ENCODE assay signal across 13 cellular contexts in the genomic region with DNA sequence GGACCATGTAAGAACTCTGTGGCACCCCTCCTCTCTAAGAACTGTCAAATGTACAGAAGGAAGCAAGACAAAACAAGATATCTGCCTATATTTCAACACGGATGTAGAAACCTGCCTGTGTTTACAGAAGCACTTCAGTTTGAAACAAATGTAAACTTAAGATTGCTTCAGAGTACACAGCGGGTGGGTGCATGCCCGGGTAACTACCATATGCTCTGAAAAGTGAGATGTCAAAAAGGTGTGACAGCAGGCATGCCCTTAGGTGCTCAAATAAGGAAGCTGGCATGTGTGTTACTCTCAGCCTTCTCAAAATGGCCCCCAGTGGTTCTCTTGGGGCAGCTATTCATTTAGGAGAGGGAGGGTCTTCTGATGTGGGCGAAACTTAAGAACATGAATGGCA. TPM values are rescaled to one million over a fixed set of nuclear protein-coding genes. Genes with fewer than 3 reads are reported as not detected.
DNase-seq lines count a peak whose midpoint lies in the region; ATAC-seq and TF ChIP-seq lines count a peak whose summit lies in the region.
"Had no signal": no experiment of that assay in that cellular context is flagged by ENCODE, and none has a peak within 500 bp of the region (broad histone marks: within the 10 kb centered on the region; RNA-seq: fewer than 3 reads in every experiment).

No MANE protein-coding gene starts in this region.

- intact Hi-C loops in activated CD8-positive, alpha-beta T cell treated with anti-CD3 and anti-CD28 coated beads for 36 hours (cut with micrococcal nuclease), result no loop called here
- intact Hi-C loops in lower leg skin (cut with DNase I; ENCODE audit: low total_unique reads), result no loop called here

- no peaks in the 10 kb centered on the region for H3K9me3 Mint-ChIP-seq in activated CD8-positive, alpha-beta T cell treated with anti-CD3 and anti-CD28 coated beads, Interleukin-2, amount 10 ng/mL, durations not matched to agents 7 days and 5 days (ENCODE audit: insufficient read depth)
- no peaks in the 10 kb centered on the region for H3K9me3 Mint-ChIP-seq in activated CD8-positive, alpha-beta T cell treated with anti-CD3 and anti-CD28 coated beads for 36 hours
- no peaks in the 10 kb centered on the region for H3K9me3 Mint-ChIP-seq in type B pancreatic cell

- TF ChIP-seq CTCF in activated CD8-positive, alpha-beta T cell treated with anti-CD3 and anti-CD28 coated beads for 36 hours (IDR thresholded peaks at IDR 0.05), result no peak
- TF ChIP-seq CTCF in epithelial cell of esophagus (IDR thresholded peaks at IDR 0.05; ENCODE audit: insufficient read depth, low read depth, low read length, missing control alignments), result no peak
- TF ChIP-seq CTCF in type B pancreatic cell (conservative IDR thresholded peaks at IDR 0.05), result no peak
- no peak for TF ChIP-seq CTCF in lower leg skin (IDR thresholded peaks at IDR 0.05)

- POLR2A ChIA-PET in activated CD8-positive, alpha-beta T cell treated with anti-CD3 and anti-CD28 coated beads, Interleukin-2, amount 10 ng/mL, durations not matched to agents 7 days and 5 days (lab: Charles Lee), result interaction anchor here (1.8 kb wide), 1 partner anchor 16 kb away, joined by 5 read pairs; no protein-coding TSS in a partner anchor
- POLR2A ChIA-PET in activated CD8-positive, alpha-beta T cell treated with anti-CD3 and anti-CD28 coated beads for 36 hours (lab: Charles Lee), result interaction anchor here (0.6 to 9.2 kb wide), 5 partner anchors 10 to 621 kb away, joined by 3 to 118 read pairs (median 4); no protein-coding TSS in a partner anchor

- no peak for TF ChIP-seq POLR2A in lower leg skin (IDR thresholded peaks at IDR 0.05)

- no peak for DNase-seq in activated CD8-positive, alpha-beta T cell treated with anti-CD3 and anti-CD28 coated beads, Interleukin-2, amount 10 ng/mL, durations not matched to agents 7 days and 5 days
- no peak for DNase-seq in activated CD8-positive, alpha-beta T cell treated with anti-CD3 and anti-CD28 coated beads for 36 hours
- DNase-seq in epithelial cell of esophagus (ENCODE audit: low read depth), result peak; percentile 60
- no peak for DNase-seq in type B pancreatic cell (ENCODE audit: extremely low spot score, unreplicated experiment)
- no peak for DNase-seq in lower leg skin (ENCODE audit: low spot score in 2 of 2)
- DNase-seq in glomerular visceral epithelial cell (ENCODE audit: extremely low spot score), result no peak
- DNase-seq: activated CD8-positive, alpha-beta memory T cell treated with anti-CD3 and anti-CD28 coated beads, Interleukin-2, amount 50 U/mL, for 4 hours; colonic mucosa; NCI-H1092 treated with DMSO at 0.1 percent for 48 hours; NCI-H526; stimulated activated CD4-positive, alpha-beta T cell treated with anti-CD3 and anti-CD28 coated beads, Interleukin-2, amount 100 ng/mL, for 24 hours had no signal

- peaks cover 18% of the 10 kb centered on the region for H3K4me1 Mint-ChIP-seq in activated CD8-positive, alpha-beta T cell treated with anti-CD3 and anti-CD28 coated beads, Interleukin-2, amount 10 ng/mL, durations not matched to agents 7 days and 5 days (ENCODE audit: low read depth)
- peaks cover 15% of the 10 kb centered on the region for H3K4me1 Mint-ChIP-seq in activated CD8-positive, alpha-beta T cell treated with anti-CD3 and anti-CD28 coated beads for 36 hours (ENCODE audit: low read depth)
- H3K4me1 Mint-ChIP-seq in type B pancreatic cell (ENCODE audit: unreplicated experiment), result peaks cover 6% of the 10 kb centered on the region

- peak overlapping the region; percentile 16 for H3K27ac Mint-ChIP-seq in activated CD8-positive, alpha-beta T cell treated with anti-CD3 and anti-CD28 coated beads, Interleukin-2, amount 10 ng/mL, durations not matched to agents 7 days and 5 days
- H3K27ac Mint-ChIP-seq in activated CD8-positive, alpha-beta T cell treated with anti-CD3 and anti-CD28 coated beads for 36 hours, result no peak overlapping the region
- peak overlapping the region; percentile 61 for H3K27ac Mint-ChIP-seq in type B pancreatic cell

- H3K4me3 ChIP-seq in epithelial cell of esophagus (ENCODE audit: low read length) (no peak overlapping the region), lower leg skin (ENCODE audit: low read depth, poor library complexity, severe bottlenecking) (no peak overlapping the region)
- H3K4me3 ChIP-seq: colonic mucosa, GM12878 had no signal

- ATAC-seq in activated CD8-positive, alpha-beta T cell treated with anti-CD3 and anti-CD28 coated beads, Interleukin-2, amount 10 ng/mL, durations not matched to agents 7 days and 5 days, result no peak
- ATAC-seq in activated CD8-positive, alpha-beta T cell treated with anti-CD3 and anti-CD28 coated beads for 36 hours, result no peak
- ATAC-seq: GM12878 had no signal

- CTCF ChIA-PET in activated CD8-positive, alpha-beta T cell treated with anti-CD3 and anti-CD28 coated beads, Interleukin-2, amount 10 ng/mL, durations not matched to agents 7 days and 5 days (lab: Charles Lee), result interaction anchor here (0.6 to 1.9 kb wide), 3 partner anchors 16 to 30 kb away, joined by 3 to 5 read pairs (median 3); no protein-coding TSS in a partner anchor
- CTCF ChIA-PET in activated CD8-positive, alpha-beta T cell treated with anti-CD3 and anti-CD28 coated beads for 36 hours (lab: Charles Lee), result no interaction called here

- H3K27me3 Mint-ChIP-seq in activated CD8-positive, alpha-beta T cell treated with anti-CD3 and anti-CD28 coated beads, Interleukin-2, amount 10 ng/mL, durations not matched to agents 7 days and 5 days (ENCODE audit: low read depth), result no peaks in the 10 kb centered on the region
- no peaks in the 10 kb centered on the region for H3K27me3 Mint-ChIP-seq in activated CD8-positive, alpha-beta T cell treated with anti-CD3 and anti-CD28 coated beads for 36 hours
- no peaks in the 10 kb centered on the region for H3K27me3 Mint-ChIP-seq in type B pancreatic cell

- H3K4me3 Mint-ChIP-seq in activated CD8-positive, alpha-beta T cell treated with anti-CD3 and anti-CD28 coated beads, Interleukin-2, amount 10 ng/mL, durations not matched to agents 7 days and 5 days, result no peak overlapping the region
- no peak overlapping the region for H3K4me3 Mint-ChIP-seq in activated CD8-positive, alpha-beta T cell treated with anti-CD3 and anti-CD28 coated beads for 36 hours
- H3K4me3 Mint-ChIP-seq in type B pancreatic cell, result no peak overlapping the region

- WGBS in lower leg skin, 2 donors, result 54 to 64% methylated on average over 4 of the region's 4 CpGs

- peaks cover 66% of the 10 kb centered on the region for H3K36me3 Mint-ChIP-seq in activated CD8-positive, alpha-beta T cell treated with anti-CD3 and anti-CD28 coated beads, Interleukin-2, amount 10 ng/mL, durations not matched to agents 7 days and 5 days (ENCODE audit: low read depth)
- peaks cover 37% of the 10 kb centered on the region for H3K36me3 Mint-ChIP-seq in activated CD8-positive, alpha-beta T cell treated with anti-CD3 and anti-CD28 coated beads for 36 hours (ENCODE audit: low read depth)
- peaks cover 21% of the 10 kb centered on the region for H3K36me3 Mint-ChIP-seq in type B pancreatic cell

RNA-seq across cellular contexts. Expression of gene ACP2, which starts 5.2 kb away (rescaled TPM):
- total RNA-seq in activated CD8-positive, alpha-beta T cell treated with anti-CD3 and anti-CD28 coated beads, Interleukin-2, amount 10 ng/mL, durations not matched to agents 7 days and 5 days, result 10 to 100 TPM; 26.7 to 27.5 TPM
- total RNA-seq in activated CD8-positive, alpha-beta T cell treated with anti-CD3 and anti-CD28 coated beads for 36 hours, result 10 to 100 TPM in 1 of 2 experiments, 1 to 10 TPM in 1; 9.4 to 13.4 TPM
- 41.1 and 42.2 TPM in 2 replicates for total RNA-seq in type B pancreatic cell (ENCODE audit: low replicate concordance)
- 10 to 100 TPM; 20.2 to 38.9 (median 21.9) TPM for total RNA-seq in lower leg skin

RNA-seq across cellular contexts. Expression of gene NR1H3, which starts 14.3 kb away (rescaled TPM):
- 10 to 100 TPM; 11.7 to 12.6 TPM for total RNA-seq in activated CD8-positive, alpha-beta T cell treated with anti-CD3 and anti-CD28 coated beads, Interleukin-2, amount 10 ng/mL, durations not matched to agents 7 days and 5 days
- total RNA-seq in activated CD8-positive, alpha-beta T cell treated with anti-CD3 and anti-CD28 coated beads for 36 hours, result 10 to 100 TPM; 12.7 to 15.3 TPM
- total RNA-seq in type B pancreatic cell (ENCODE audit: low replicate concordance) (14.2 and 18.9 TPM in 2 replicates), lower leg skin (10 to 100 TPM; 18.5 to 34.6 (median 23.4) TPM)

RNA-seq across cellular contexts. Expression of gene MADD, which starts 26.5 kb away (rescaled TPM):
- total RNA-seq in activated CD8-positive, alpha-beta T cell treated with anti-CD3 and anti-CD28 coated beads, Interleukin-2, amount 10 ng/mL, durations not matched to agents 7 days and 5 days, result 10 to 100 TPM; 96.3 to 98.4 TPM
- 10 to 100 TPM; 55.7 to 61.2 TPM for total RNA-seq in activated CD8-positive, alpha-beta T cell treated with anti-CD3 and anti-CD28 coated beads for 36 hours
- total RNA-seq in type B pancreatic cell (ENCODE audit: low replicate concordance), result 41.1 and 47.7 TPM in 2 replicates
- 10 to 100 TPM; 43.2 to 65.5 (median 51.5) TPM for total RNA-seq in lower leg skin

RNA-seq across cellular contexts. Expression of gene DDB2, which starts 28.7 kb away (rescaled TPM):
- 100 to 1,000 TPM; 164 to 171 TPM for total RNA-seq in activated CD8-positive, alpha-beta T cell treated with anti-CD3 and anti-CD28 coated beads, Interleukin-2, amount 10 ng/mL, durations not matched to agents 7 days and 5 days
- total RNA-seq in activated CD8-positive, alpha-beta T cell treated with anti-CD3 and anti-CD28 coated beads for 36 hours, result 100 to 1,000 TPM; 189 to 200 TPM
- total RNA-seq in type B pancreatic cell (ENCODE audit: low replicate concordance) (40.0 and 50.1 TPM in 2 replicates), lower leg skin (10 to 100 TPM; 53.2 to 85.7 (median 66.0) TPM)

RNA-seq across cellular contexts. Expression of gene PACSIN3, which starts 57.2 kb away (rescaled TPM):
- 1 to 10 TPM; 2.0 to 2.1 TPM for total RNA-seq in activated CD8-positive, alpha-beta T cell treated with anti-CD3 and anti-CD28 coated beads, Interleukin-2, amount 10 ng/mL, durations not matched to agents 7 days and 5 days
- 1 to 10 TPM; 4.7 to 8.0 TPM for total RNA-seq in activated CD8-positive, alpha-beta T cell treated with anti-CD3 and anti-CD28 coated beads for 36 hours
- total RNA-seq in type B pancreatic cell (ENCODE audit: low replicate concordance) (52.5 and 77.2 TPM in 2 replicates), lower leg skin (10 to 100 TPM; 47.7 to 73.5 (median 58.4) TPM)
- total RNA-seq: mononuclear cell had no signal
